2 cellular contexts compared by ENCODE assay signal in genomic region chr2:52934920-52935640, GRCh38.
A peak's percentile ranks its signal among the peaks of the same experiment; 100 is the strongest.
TF ChIP-seq lines count a peak whose summit lies in the region.

No MANE protein-coding gene starts in this region.

TF ChIP-seq in liver, 16 proteins besides CTCF, POLR2A, EP300 and RAD21:
- TF ChIP-seq ZBTB33 (IDR thresholded peaks at IDR 0.05) (no peak), YY1 (IDR thresholded peaks at IDR 0.05) (peak; percentile 18)
TF ChIP-seq in liver: peak in this region for 1.

TF ChIP-seq in HepG2, 621 proteins besides CTCF, POLR2A, EP300 and RAD21 (continued from another document):
- TF ChIP-seq, protein P1, sequence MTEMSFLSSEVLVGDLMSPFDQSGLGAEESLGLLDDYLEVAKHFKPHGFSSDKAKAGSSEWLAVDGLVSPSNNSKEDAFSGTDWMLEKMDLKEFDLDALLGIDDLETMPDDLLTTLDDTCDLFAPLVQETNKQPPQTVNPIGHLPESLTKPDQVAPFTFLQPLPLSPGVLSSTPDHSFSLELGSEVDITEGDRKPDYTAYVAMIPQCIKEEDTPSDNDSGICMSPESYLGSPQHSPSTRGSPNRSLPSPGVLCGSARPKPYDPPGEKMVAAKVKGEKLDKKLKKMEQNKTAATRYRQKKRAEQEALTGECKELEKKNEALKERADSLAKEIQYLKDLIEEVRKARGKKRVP (CRISPR knock-in tag; IDR thresholded peaks at IDR 0.05): no peak
- no peak for TF ChIP-seq ZNF687 (CRISPR knock-in tag; IDR thresholded peaks at IDR 0.05)
- TF ChIP-seq PATZ1 (CRISPR knock-in tag; IDR thresholded peaks at IDR 0.05): no peak
- TF ChIP-seq KLF11 (CRISPR knock-in tag; IDR thresholded peaks at IDR 0.05): no peak
